9 cellular contexts compared by ENCODE assay signal in the genomic region with DNA sequence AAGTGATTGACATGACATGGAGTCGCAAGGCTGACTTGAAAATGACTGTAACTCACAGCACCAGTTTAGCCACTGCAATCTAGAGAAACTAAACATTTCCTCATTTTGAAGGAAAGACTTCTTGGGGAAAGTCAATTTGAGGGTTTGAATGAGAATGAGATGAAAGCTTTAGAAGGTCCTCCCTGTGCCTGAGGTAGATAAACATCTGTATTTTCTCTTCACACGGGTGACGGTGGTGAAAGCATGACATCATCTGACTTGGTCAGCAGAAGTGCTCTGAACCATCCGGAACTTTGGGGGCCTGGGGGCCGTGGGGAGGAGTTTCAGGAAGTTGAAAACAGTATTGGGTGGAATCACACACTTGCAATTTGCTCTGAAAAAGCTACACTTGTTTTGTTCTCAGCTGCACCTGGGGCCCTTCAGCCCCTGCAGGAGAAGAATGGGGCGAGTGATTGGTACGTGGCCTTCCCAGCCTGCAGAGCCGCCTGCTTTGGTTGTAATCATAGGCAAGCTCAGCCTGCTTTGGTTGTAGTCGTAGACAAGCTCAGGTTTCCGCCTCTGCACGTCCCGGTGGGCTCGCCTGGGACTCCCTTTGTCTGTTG. TPM values are rescaled to one million over a fixed set of nuclear protein-coding genes. Genes with fewer than 3 reads are reported as not detected.
DNase-seq lines count a peak whose midpoint lies in the region; ATAC-seq, FAIRE-seq and TF ChIP-seq lines count a peak whose summit lies in the region.
"Had no signal": no experiment of that assay in that cellular context is flagged by ENCODE, and none has a peak within 500 bp of the region (broad histone marks: within the 10 kb centered on the region; RNA-seq: fewer than 3 reads in every experiment).

No MANE protein-coding gene starts in this region.

- peaks cover 17% of the 10 kb centered on the region for H3F3A ChIP-seq in MM.1S (ENCODE audit: insufficient read depth, low read length)

- no peak for FAIRE-seq in D721Med (lab: Jason Lieb, UNC)

- peak overlapping the region; percentile 74 for H3K9ac ChIP-seq in MM.1S (ENCODE audit: low read length)

- H3K27ac ChIP-seq in MM.1S (ENCODE audit: low read length) (peak overlapping the region; percentile 99), gastrocnemius medialis (peak overlapping the region in 3 of 4 donors; percentile 1 to 39 (median 3))
- H3K27ac ChIP-seq: HL-60 had no signal

- ATAC-seq in activated CD8-positive, alpha-beta memory T cell treated with anti-CD3 and anti-CD28 coated beads, Interleukin-2, amount 10 ng/mL, durations not matched to agents 7 days and 5 days = peak; percentile 63
- ATAC-seq in gastrocnemius medialis (no peak), GM19463 (IDR thresholded peaks at IDR 0.05; ENCODE audit: unreplicated experiment) (no peak)

- in situ Hi-C loops in gastrocnemius medialis (cut with MboI; ENCODE audit: low sequenced_read_pairs in 4 of 4) = no loop called here

- H3K27ac Mint-ChIP-seq in activated CD8-positive, alpha-beta memory T cell treated with anti-CD3 and anti-CD28 coated beads, Interleukin-2, amount 10 ng/mL, durations not matched to agents 7 days and 5 days = peak overlapping the region; percentile 96

- H3K9me2 ChIP-seq in MM.1S (replicated peaks; ENCODE audit: insufficient read depth, low read length) = no peaks in the 10 kb centered on the region

- DNase-seq in GM12865 (ENCODE audit: low read depth) (peak; percentile 82), MM.1S (peak; percentile 81), fibroblast of gingiva (ENCODE audit: low read depth) (peak; percentile 17), gastrocnemius medialis (peak in 1 of 2 donors; percentile 26), amniotic stem cell (lab: John Stamatoyannopoulos, UW) (no peak), D721Med (ENCODE audit: insufficient read length, low spot score) (no peak)
- DNase-seq in activated CD8-positive, alpha-beta memory T cell treated with anti-CD3 and anti-CD28 coated beads, Interleukin-2, amount 10 ng/mL, durations not matched to agents 7 days and 5 days = peak; percentile 88

- intact Hi-C loops in gastrocnemius medialis (cut with DNase I; ENCODE audit: low total_unique reads) = loop anchor here (10.0 kb wide), 1 partner anchor 1289 kb away; no protein-coding TSS in a partner anchor

- H3K4me1 Mint-ChIP-seq in activated CD8-positive, alpha-beta memory T cell treated with anti-CD3 and anti-CD28 coated beads, Interleukin-2, amount 10 ng/mL, durations not matched to agents 7 days and 5 days = peaks cover 67% of the 10 kb centered on the region

- no peak for TF ChIP-seq POLR2A in gastrocnemius medialis (IDR thresholded peaks at IDR 0.05)

- no peak overlapping the region for H2AFZ ChIP-seq in MM.1S (ENCODE audit: low read length)

- H3K36me3 Mint-ChIP-seq in activated CD8-positive, alpha-beta memory T cell treated with anti-CD3 and anti-CD28 coated beads, Interleukin-2, amount 10 ng/mL, durations not matched to agents 7 days and 5 days = peaks cover 25% of the 10 kb centered on the region

- TF ChIP-seq CTCF in GM12865 (IDR thresholded peaks at IDR 0.05; ENCODE audit: insufficient read depth, low read depth, low read length, missing control alignments) (no peak), MM.1S (IDR thresholded peaks at IDR 0.05; ENCODE audit: low read length) (no peak), gastrocnemius medialis (IDR thresholded peaks at IDR 0.05 in 4 of 5, conservative IDR thresholded peaks at IDR 0.05 in 1 of 5) (no peak), D721Med (IDR thresholded peaks at IDR 0.05; ENCODE audit: insufficient read depth, missing control alignments) (no peak)

- peak overlapping the region; percentile 17 for H3K4me3 ChIP-seq in GM12865 (ENCODE audit: low read depth, low read length)
- peak overlapping the region; percentile 41 for H3K4me3 ChIP-seq in MM.1S (ENCODE audit: low read length)
- no peak overlapping the region for H3K4me3 ChIP-seq in gastrocnemius medialis

- peak overlapping the region; percentile 76 for H3K4me2 ChIP-seq in MM.1S (ENCODE audit: low read depth, low read length)

- CTCF ChIA-PET in activated CD8-positive, alpha-beta memory T cell treated with anti-CD3 and anti-CD28 coated beads, Interleukin-2, amount 10 ng/mL, durations not matched to agents 7 days and 5 days (lab: Charles Lee) = interaction anchor here (0.7 to 1.6 kb wide), 11 partner anchors 11 to 614 kb away, joined by 3 to 9 read pairs (median 3); partner anchors contain the start of gene ZC3H18

- H3K36me3 ChIP-seq in MM.1S (replicated peaks; ENCODE audit: insufficient read depth, low read length) (no peaks in the 10 kb centered on the region), gastrocnemius medialis (peaks cover 0 to 3% of the 10 kb centered on the region in 2 donors)

- H4K20me1 ChIP-seq in MM.1S (ENCODE audit: insufficient read depth, low read length) = no peaks in the 10 kb centered on the region

- H3K9me3 Mint-ChIP-seq in activated CD8-positive, alpha-beta memory T cell treated with anti-CD3 and anti-CD28 coated beads, Interleukin-2, amount 10 ng/mL, durations not matched to agents 7 days and 5 days (ENCODE audit: low read depth) = no peaks in the 10 kb centered on the region

- H3K79me2 ChIP-seq in MM.1S (ENCODE audit: low read length) = peaks cover 89% of the 10 kb centered on the region

- H3K27me3 Mint-ChIP-seq in activated CD8-positive, alpha-beta memory T cell treated with anti-CD3 and anti-CD28 coated beads, Interleukin-2, amount 10 ng/mL, durations not matched to agents 7 days and 5 days = no peaks in the 10 kb centered on the region

- H3K27me3 ChIP-seq in MM.1S (replicated peaks; ENCODE audit: insufficient read depth, low read length) (no peaks in the 10 kb centered on the region), gastrocnemius medialis (no peaks in the 10 kb centered on the region)

- peak overlapping the region; percentile 63 for H3K4me3 Mint-ChIP-seq in activated CD8-positive, alpha-beta memory T cell treated with anti-CD3 and anti-CD28 coated beads, Interleukin-2, amount 10 ng/mL, durations not matched to agents 7 days and 5 days

- H3K4me1 ChIP-seq in MM.1S (ENCODE audit: low read length) (peaks cover 28% of the 10 kb centered on the region), gastrocnemius medialis (peaks cover 22 to 50% of the 10 kb centered on the region in 2 donors)

- H3K9me3 ChIP-seq in MM.1S (replicated peaks; ENCODE audit: insufficient read depth, low read length) (no peaks in the 10 kb centered on the region), gastrocnemius medialis (no peaks in the 10 kb centered on the region)

RNA-seq across cellular contexts. Expression of gene BANP, which starts 5.0 kb away (rescaled TPM):
- 10 to 100 TPM; 36.1 to 48.7 TPM for total RNA-seq in activated CD8-positive, alpha-beta memory T cell treated with anti-CD3 and anti-CD28 coated beads, Interleukin-2, amount 10 ng/mL, durations not matched to agents 7 days and 5 days
- total RNA-seq in gastrocnemius medialis = 10 to 100 TPM in 3 of 4 donors, 1 to 10 TPM in 1; 7.0 to 20.6 (median 16.1) TPM

RNA-seq across cellular contexts. Expression of gene CA5A, which starts 19.9 kb away (rescaled TPM):
- total RNA-seq in activated CD8-positive, alpha-beta memory T cell treated with anti-CD3 and anti-CD28 coated beads, Interleukin-2, amount 10 ng/mL, durations not matched to agents 7 days and 5 days = not detected
- not detected for total RNA-seq in gastrocnemius medialis

Comparison
In these comparisons a context has a peak if more than half of its experiments do, and no peak if none do; other contexts are left out.
1. DNase-seq: peak in GM12865 (single experiment), MM.1S (single experiment), activated CD8-positive, alpha-beta memory T cell treated with anti-CD3 and anti-CD28 coated beads, Interleukin-2, amount 10 ng/mL, durations not matched to agents 7 days and 5 days (single experiment) and fibroblast of gingiva (single experiment); none in amniotic stem cell (single experiment) and D721Med (single experiment).
2. H3K4me3 ChIP-seq: peak in GM12865 (single experiment) and MM.1S (single experiment); none in gastrocnemius medialis (0 of 4).